Comparison of ENCODE assay signal across 25 cellular contexts in genomic region chr6:91560409-91560808, GRCh38.
"Had no signal": no experiment of that assay in that cellular context is flagged by ENCODE, and none has a peak within 500 bp of the region (broad histone marks: within the 10 kb centered on the region; RNA-seq: fewer than 3 reads in every experiment).

No MANE protein-coding gene starts in this region.

- ATAC-seq: effector memory CD8-positive, alpha-beta T cell; esophagus mucosa; foreskin keratinocyte; gastrocnemius medialis; gastroesophageal sphincter; heart left ventricle; heart right ventricle had no signal

- H3K27me3 Mint-ChIP-seq: dendritic cell treated with granulocyte-macrophage colony-stimulating factor and Interleukin-4, amounts not matched to agents 40 ng/mL and 50 ng/mL, for 4 days; effector memory CD8-positive, alpha-beta T cell had no signal

- H3K4me3 Mint-ChIP-seq: dendritic cell treated with granulocyte-macrophage colony-stimulating factor and Interleukin-4, amounts not matched to agents 40 ng/mL and 50 ng/mL, for 4 days; effector memory CD8-positive, alpha-beta T cell; endodermal cell had no signal

- H3K4me1 Mint-ChIP-seq: endodermal cell had no signal

- H3K4me3 ChIP-seq: colonic mucosa, coronary artery, dorsolateral prefrontal cortex, esophagus muscularis mucosa, esophagus squamous epithelium, gastrocnemius medialis, gastroesophageal sphincter, heart left ventricle, heart right ventricle had no signal

- H3K4me1 ChIP-seq: colonic mucosa, esophagus muscularis mucosa, esophagus squamous epithelium, foreskin keratinocyte, gastrocnemius medialis, gastroesophageal sphincter, heart left ventricle, heart right ventricle had no signal

- H3K27ac Mint-ChIP-seq: dendritic cell treated with granulocyte-macrophage colony-stimulating factor and Interleukin-4, amounts not matched to agents 40 ng/mL and 50 ng/mL, for 4 days; effector memory CD8-positive, alpha-beta T cell; endodermal cell had no signal

- H3K27ac ChIP-seq: colonic mucosa, coronary artery, dorsolateral prefrontal cortex, epithelial cell of prostate, esophagus muscularis mucosa, esophagus squamous epithelium, foreskin keratinocyte, gastrocnemius medialis, gastroesophageal sphincter, heart left ventricle, heart right ventricle had no signal

- H3K27me3 ChIP-seq: colonic mucosa, dorsolateral prefrontal cortex, esophagus muscularis mucosa, esophagus squamous epithelium, foreskin keratinocyte, gastrocnemius medialis, gastroesophageal sphincter, heart left ventricle, heart right ventricle had no signal

- H3K36me3 ChIP-seq: colonic mucosa, esophagus muscularis mucosa, esophagus squamous epithelium, gastrocnemius medialis, gastroesophageal sphincter, heart left ventricle, heart right ventricle had no signal

- DNase-seq: colonic mucosa; cortex of kidney; dermis blood vessel endothelial cell; dorsolateral prefrontal cortex; effector CD4-positive, alpha-beta T cell; effector CD8-positive, alpha-beta T cell; effector memory CD4-positive, alpha-beta T cell; effector memory CD8-positive, alpha-beta T cell; endodermal cell; erythroblast; esophagus squamous epithelium; foreskin fibroblast; foreskin keratinocyte; foreskin melanocyte; gastrocnemius medialis; glutamatergic neuron; head of caudate nucleus; heart left ventricle; heart right ventricle had no signal

- H3K9me3 ChIP-seq: colonic mucosa, gastrocnemius medialis had no signal
